In genomic region chr11:75591371-75591770, GRCh38 we compare ENCODE assay signal across 10 cellular contexts. TPM values are rescaled to one million over a fixed set of nuclear protein-coding genes. Genes with fewer than 3 reads are reported as not detected.
DNase-seq lines count a peak whose midpoint lies in the region; TF ChIP-seq lines count a peak whose summit lies in the region.
"Had no signal": no experiment of that assay in that cellular context is flagged by ENCODE, and none has a peak within 500 bp of the region (broad histone marks: within the 10 kb centered on the region; RNA-seq: fewer than 3 reads in every experiment).

No MANE protein-coding gene starts in this region.

- no peak overlapping the region for H3K27ac ChIP-seq in mesenchymal stem cell (ENCODE audit: low read length, poor library complexity, severe bottlenecking)
- H3K27ac ChIP-seq in PC-9 = no peak overlapping the region

- no peak overlapping the region for H3K4ac ChIP-seq in mesenchymal stem cell (ENCODE audit: low read depth in 1 of 2, low read length in 2 of 2)

- DNase-seq in DMS 273 (lab: John Stamatoyannopoulos, UW; ENCODE audit: unreplicated experiment) (peak; percentile 73), G401 (ENCODE audit: low spot score) (peak; percentile 80), cerebellar cortex (ENCODE audit: low spot score) (peak; percentile 75), mesenchymal stem cell (no peak), NCI-H1930 (lab: John Stamatoyannopoulos, UW) (no peak), PC-9 (no peak), AML-193 (lab: John Stamatoyannopoulos, UW) (no peak)
- DNase-seq: CD8-positive, alpha-beta T cell; COR-L47; H7 had no signal

- H3K4me2 ChIP-seq in mesenchymal stem cell (ENCODE audit: low read length, poor library complexity, severe bottlenecking) = no peak overlapping the region
- H3K4me2 ChIP-seq in PC-9 = no peak overlapping the region

- no peak overlapping the region for H3K9ac ChIP-seq in mesenchymal stem cell (ENCODE audit: low read length)

- H3K4me1 ChIP-seq in mesenchymal stem cell (ENCODE audit: control insufficient read depth, insufficient read depth, low read depth, low read length) (no peaks in the 10 kb centered on the region), PC-9 (replicated peaks; ENCODE audit: insufficient read depth) (no peaks in the 10 kb centered on the region)

- no peak overlapping the region for H3K14ac ChIP-seq in mesenchymal stem cell (ENCODE audit: low read length in 2 of 2)

- no peaks in the 10 kb centered on the region for H3K79me1 ChIP-seq in mesenchymal stem cell (replicated peaks; ENCODE audit: low read length, poor library complexity, severe bottlenecking)

- no peak overlapping the region for H2BK120ac ChIP-seq in mesenchymal stem cell (ENCODE audit: low read depth, low read length)

- no peaks in the 10 kb centered on the region for H3K79me2 ChIP-seq in PC-9 (ENCODE audit: low read depth)

- peak overlapping the region; percentile 45 for H4K91ac ChIP-seq in mesenchymal stem cell (ENCODE audit: low read length)

- H2BK15ac ChIP-seq in mesenchymal stem cell (ENCODE audit: low read depth, poor library complexity, severe bottlenecking) = no peak overlapping the region

- CTCF ChIA-PET in PC-9 (lab: Charles Lee) = no interaction called here

- H4K20me1 ChIP-seq in PC-9 (ENCODE audit: insufficient read depth) = no peaks in the 10 kb centered on the region

- no peak overlapping the region for H3K4me3 ChIP-seq in mesenchymal stem cell (ENCODE audit: insufficient read depth in 1 of 2, low read depth in 1 of 2, low read length in 2 of 2)
- H3K4me3 ChIP-seq in PC-9 = no peak overlapping the region

- H3K9me2 ChIP-seq in PC-9 (ENCODE audit: insufficient read depth) = no peaks in the 10 kb centered on the region

- H2BK5ac ChIP-seq in mesenchymal stem cell (ENCODE audit: low read depth, low read length, poor library complexity, severe bottlenecking) = no peak overlapping the region

- H3K36me3 ChIP-seq in mesenchymal stem cell (ENCODE audit: control insufficient read depth in 1 of 2, insufficient read depth in 2 of 2, low read depth in 1 of 2, low read length in 2 of 2) (peaks cover 0 to 2% of the 10 kb centered on the region in 2 experiments), PC-9 (ENCODE audit: low read depth) (no peaks in the 10 kb centered on the region)

- no peak overlapping the region for H3K18ac ChIP-seq in mesenchymal stem cell (ENCODE audit: low read depth in 1 of 2, low read length in 2 of 2)

- POLR2A ChIA-PET in PC-9 (lab: Charles Lee; ENCODE audit: unreplicated experiment) = no interaction called here

- H3K23ac ChIP-seq in mesenchymal stem cell (ENCODE audit: low read length in 2 of 2) = no peak overlapping the region

- 90% methylated on average over 8 of the region's 8 CpGs for WGBS in mesenchymal stem cell

- H3K9me3 ChIP-seq in mesenchymal stem cell (ENCODE audit: control insufficient read depth, low read length) = no peaks in the 10 kb centered on the region
- no peaks in the 10 kb centered on the region for H3K9me3 ChIP-seq in PC-9 (ENCODE audit: insufficient read depth, low read depth)

- H3F3A ChIP-seq in PC-9 (ENCODE audit: insufficient read depth, low read depth) = no peaks in the 10 kb centered on the region

- no peak overlapping the region for H4K8ac ChIP-seq in mesenchymal stem cell (ENCODE audit: low read length)

- H2AK5ac ChIP-seq in mesenchymal stem cell (ENCODE audit: low read length, severe bottlenecking) = no peak overlapping the region

- H3K27me3 ChIP-seq in mesenchymal stem cell (ENCODE audit: control insufficient read depth in 1 of 2, insufficient read depth in 1 of 2, low read length in 2 of 2) (peaks cover 0 to 42% of the 10 kb centered on the region in 2 experiments), PC-9 (ENCODE audit: insufficient read depth, low read depth) (0 out of 2 replicates have a peak, but pooled peaks cover 7% of the 10 kb centered on the region)

- intact Hi-C loops in PC-9 (cut with micrococcal nuclease; ENCODE audit: unreplicated experiment) = no loop called here

- BruUV-seq in PC-9 (replicated peaks; lab: Mats Ljungman, UMichigan) = no TSS peak

- no peak overlapping the region for H2BK12ac ChIP-seq in mesenchymal stem cell (ENCODE audit: low read length in 2 of 2)

- in situ Hi-C loops in G401 (cut with HindIII; ENCODE audit: low sequenced_read_pairs) = no loop called here

- TF ChIP-seq CTCF in PC-9 (conservative IDR thresholded peaks at IDR 0.05) = no peak

- H2AFZ ChIP-seq in mesenchymal stem cell (ENCODE audit: low read depth, low read length) (no peak overlapping the region), PC-9 (no peak overlapping the region)

RNA-seq across cellular contexts. Expression of gene SERPINH1, which starts 29.3 kb away (rescaled TPM):
- 721 and 818 TPM in 2 replicates for total RNA-seq in G401 (2014; rRNA removed; shearing (Covaris generic))
- polyA plus RNA-seq in mesenchymal stem cell (2013, experiment 1 of 2) = 896 TPM
- polyA plus RNA-seq in mesenchymal stem cell (2013, experiment 2 of 2) = 870 TPM
- total RNA-seq in PC-9 (2021) = 152 and 180 TPM in 2 replicates

Comparison
In these comparisons a context has a peak if more than half of its experiments do, and no peak if none do; other contexts are left out.
1. DNase-seq: peak in DMS 273 (single experiment), G401 (single experiment) and cerebellar cortex (single experiment); none in mesenchymal stem cell (single experiment), NCI-H1930 (0 of 2), PC-9 (0 of 2) and AML-193 (0 of 2).